Comparison of ENCODE assay signal across 1 cellular context in genomic region chr1:247371801-247372259, GRCh38.
TF ChIP-seq lines count a peak whose summit lies in the region.

No MANE protein-coding gene starts in this region.

TF ChIP-seq in K562, 482 proteins besides CTCF, POLR2A, EP300 and RAD21 (continued from another document and continues in another):
- TF ChIP-seq SREBF1 (IDR thresholded peaks at IDR 0.05; ENCODE audit: borderline replicate concordance, low read depth, low read length) (no peak), ZNF143 (CRISPR knock-in tag; IDR thresholded peaks at IDR 0.05) (no peak), ZNF175 (CRISPR knock-in tag; IDR thresholded peaks at IDR 0.05; ENCODE audit: low read depth) (peak; percentile 69), RB1 (IDR thresholded peaks at IDR 0.05; ENCODE audit: low read depth) (no peak), HOMEZ (CRISPR knock-in tag; IDR thresholded peaks at IDR 0.05) (0 out of 2 replicates have a peak, but pooled peaks have one; percentile 22), GABPB1 (CRISPR knock-in tag; IDR thresholded peaks at IDR 0.05) (no peak), ZNF699 (CRISPR knock-in tag; IDR thresholded peaks at IDR 0.05; ENCODE audit: insufficient replicate concordance) (no peak), RREB1 (CRISPR knock-in tag; IDR thresholded peaks at IDR 0.05) (no peak), KLF10 (CRISPR knock-in tag; IDR thresholded peaks at IDR 0.05) (no peak), KDM4B (IDR thresholded peaks at IDR 0.05; ENCODE audit: borderline replicate concordance in 2 of 2, low read depth in 1 of 2) (no peak), ZNF184 (CRISPR knock-in tag; IDR thresholded peaks at IDR 0.05) (no peak), LEF1 (IDR thresholded peaks at IDR 0.05) (no peak), POLR2G (IDR thresholded peaks at IDR 0.05; ENCODE audit: low read depth, low read length) (no peak), TBP (optimal IDR thresholded peaks at IDR 0.05; ENCODE audit: low read depth, low read length) (no peak), SMARCA5 (IDR thresholded peaks at IDR 0.05) (no peak), TOE1 (IDR thresholded peaks at IDR 0.05; ENCODE audit: borderline replicate concordance) (no peak), TOE1 (CRISPR knock-in tag; IDR thresholded peaks at IDR 0.05; ENCODE audit: borderline replicate concordance, low read depth) (no peak), ZBTB40 (IDR thresholded peaks at IDR 0.05) (no peak), ZBTB40 (CRISPR knock-in tag; IDR thresholded peaks at IDR 0.05) (no peak), NR2C1 (IDR thresholded peaks at IDR 0.05) (no peak), NR2C1 (tag; IDR thresholded peaks at IDR 0.05) (peak; percentile 46; the same call in 1 of the 2 replicates), CTCFL (IDR thresholded peaks at IDR 0.05; ENCODE audit: borderline replicate concordance, insufficient read depth, low read depth, low read length, poor library complexity, severe bottlenecking) (no peak), ZBTB34 (CRISPR knock-in tag; IDR thresholded peaks at IDR 0.05) (0 out of 2 replicates have a peak, but pooled peaks have one; percentile 44), MITF (IDR thresholded peaks at IDR 0.05) (no peak), RBM22 (IDR thresholded peaks at IDR 0.05; ENCODE audit: low read depth, low read length, poor library complexity, severe bottlenecking) (no peak), LCOR (CRISPR knock-in tag; IDR thresholded peaks at IDR 0.05) (no peak), GTF2A2 (tag; IDR thresholded peaks at IDR 0.05) (peak; percentile 55; the same call in 1 of the 2 replicates), NCOA2 (IDR thresholded peaks at IDR 0.05; ENCODE audit: partially characterized antibody in 2 of 2) (no peak)
- TF ChIP-seq, protein P1, sequence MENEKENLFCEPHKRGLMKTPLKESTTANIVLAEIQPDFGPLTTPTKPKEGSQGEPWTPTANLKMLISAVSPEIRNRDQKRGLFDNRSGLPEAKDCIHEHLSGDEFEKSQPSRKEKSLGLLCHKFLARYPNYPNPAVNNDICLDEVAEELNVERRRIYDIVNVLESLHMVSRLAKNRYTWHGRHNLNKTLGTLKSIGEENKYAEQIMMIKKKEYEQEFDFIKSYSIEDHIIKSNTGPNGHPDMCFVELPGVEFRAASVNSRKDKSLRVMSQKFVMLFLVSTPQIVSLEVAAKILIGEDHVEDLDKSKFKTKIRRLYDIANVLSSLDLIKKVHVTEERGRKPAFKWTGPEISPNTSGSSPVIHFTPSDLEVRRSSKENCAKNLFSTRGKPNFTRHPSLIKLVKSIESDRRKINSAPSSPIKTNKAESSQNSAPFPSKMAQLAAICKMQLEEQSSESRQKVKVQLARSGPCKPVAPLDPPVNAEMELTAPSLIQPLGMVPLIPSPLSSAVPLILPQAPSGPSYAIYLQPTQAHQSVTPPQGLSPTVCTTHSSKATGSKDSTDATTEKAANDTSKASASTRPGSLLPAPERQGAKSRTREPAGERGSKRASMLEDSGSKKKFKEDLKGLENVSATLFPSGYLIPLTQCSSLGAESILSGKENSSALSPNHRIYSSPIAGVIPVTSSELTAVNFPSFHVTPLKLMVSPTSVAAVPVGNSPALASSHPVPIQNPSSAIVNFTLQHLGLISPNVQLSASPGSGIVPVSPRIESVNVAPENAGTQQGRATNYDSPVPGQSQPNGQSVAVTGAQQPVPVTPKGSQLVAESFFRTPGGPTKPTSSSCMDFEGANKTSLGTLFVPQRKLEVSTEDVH (IDR thresholded peaks at IDR 0.05; ENCODE audit: low read depth, partially characterized antibody), result no peak
- TF ChIP-seq, protein P2, sequence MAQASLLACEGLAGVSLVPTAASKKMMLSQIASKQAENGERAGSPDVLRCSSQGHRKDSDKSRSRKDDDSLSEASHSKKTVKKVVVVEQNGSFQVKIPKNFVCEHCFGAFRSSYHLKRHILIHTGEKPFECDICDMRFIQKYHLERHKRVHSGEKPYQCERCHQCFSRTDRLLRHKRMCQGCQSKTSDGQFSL (CRISPR knock-in tag; IDR thresholded peaks at IDR 0.05), result no peak
- TF ChIP-seq, protein P2 (tag; IDR thresholded peaks at IDR 0.05), result peak in 1 of 2 experiments; percentile 89; a peak in 2 of 4 replicates
